8 cellular contexts compared by ENCODE assay signal in genomic region chr4:26021417-26022345, GRCh38.
DNase-seq lines count a peak whose midpoint lies in the region; TF ChIP-seq lines count a peak whose summit lies in the region.
"Had no signal": no experiment of that assay in that cellular context is flagged by ENCODE, and none has a peak within 500 bp of the region (broad histone marks: within the 10 kb centered on the region; RNA-seq: fewer than 3 reads in every experiment).

No MANE protein-coding gene starts in this region.

- H3K4me1 ChIP-seq in fibroblast of lung (ENCODE audit: control insufficient read depth, extremely low read depth, insufficient read depth, low read length) (peaks cover 19% of the 10 kb centered on the region), skeletal muscle satellite cell (ENCODE audit: control insufficient read depth, insufficient read depth, low read length) (peaks cover 42% of the 10 kb centered on the region)

- peak; percentile 20 for DNase-seq in EL
- DNase-seq in NCI-H510A treated with DMSO at 0.1 percent for 48 hours (lab: John Stamatoyannopoulos, UW) = peak; percentile 63
- peak; percentile 32 to 56 for DNase-seq in fibroblast of lung (ENCODE audit: low read depth in 2 of 2)
- no peak for DNase-seq in NAMALWA (ENCODE audit: low spot score)
- no peak for DNase-seq in DMS 273 treated with DMSO at 0.1 percent for 48 hours (lab: John Stamatoyannopoulos, UW)
- no peak for DNase-seq in nucleus accumbens (lab: John Stamatoyannopoulos, UW)

- no peak for TF ChIP-seq CTCF in fibroblast of lung (conservative IDR thresholded peaks at IDR 0.05 in 1 of 2, IDR thresholded peaks at IDR 0.05 in 1 of 2; ENCODE audit: low read depth in 1 of 2, low read length in 2 of 2)

- H3K4me3 ChIP-seq in fibroblast of lung (replicated peaks in 1 of 4; ENCODE audit: control extremely low read depth in 1 of 4, insufficient read depth in 1 of 4, low read depth in 3 of 4, low read length in 4 of 4) = peak overlapping the region in 1 of 4 experiments; percentile 27
- H3K4me3 ChIP-seq in skeletal muscle satellite cell (ENCODE audit: low read length) = peak overlapping the region; percentile 25
- H3K4me3 ChIP-seq: skin epidermis had no signal

- no peaks in the 10 kb centered on the region for H3K27me3 ChIP-seq in fibroblast of lung (ENCODE audit: control insufficient read depth, insufficient read depth, low read length)
- peaks cover 3% of the 10 kb centered on the region for H3K27me3 ChIP-seq in skeletal muscle satellite cell (ENCODE audit: control insufficient read depth, insufficient read depth, low read length)

- no peak overlapping the region for H2AFZ ChIP-seq in fibroblast of lung (ENCODE audit: low read length)

- no peaks in the 10 kb centered on the region for H3K36me3 ChIP-seq in fibroblast of lung (ENCODE audit: control insufficient read depth, insufficient read depth, low read length)
- no peaks in the 10 kb centered on the region for H3K36me3 ChIP-seq in skeletal muscle satellite cell (ENCODE audit: insufficient read depth, low read length)

- no peaks in the 10 kb centered on the region for H4K20me1 ChIP-seq in fibroblast of lung (ENCODE audit: control insufficient read depth, extremely low read depth, insufficient read depth, low read length)

- peak overlapping the region; percentile 66 for H3K27ac ChIP-seq in fibroblast of lung (ENCODE audit: insufficient read depth, low read length)

- H3K4me2 ChIP-seq in fibroblast of lung (ENCODE audit: extremely low read depth, insufficient read depth, low read length) = peak overlapping the region; percentile 64
- H3K4me2 ChIP-seq in skeletal muscle satellite cell (ENCODE audit: low read length) = peak overlapping the region; percentile 75

- H3K9me3 ChIP-seq in fibroblast of lung (ENCODE audit: control insufficient read depth, insufficient read depth, low read depth, low read length) (no peaks in the 10 kb centered on the region), skeletal muscle satellite cell (replicated peaks; ENCODE audit: low read length) (no peaks in the 10 kb centered on the region)

- no peaks in the 10 kb centered on the region for H3K79me2 ChIP-seq in fibroblast of lung (ENCODE audit: control insufficient read depth, insufficient read depth, low read length)

- H3K9ac ChIP-seq in fibroblast of lung (ENCODE audit: insufficient read depth, low read length) (no peak overlapping the region), skeletal muscle satellite cell (ENCODE audit: low read depth, low read length) (peak overlapping the region; percentile 63)

Comparison
In these comparisons a context has a peak if more than half of its experiments do, and no peak if none do; other contexts are left out.
1. DNase-seq: peak in EL (single experiment), NCI-H510A treated with DMSO at 0.1 percent for 48 hours (single experiment) and fibroblast of lung (2 of 2); none in NAMALWA (single experiment), DMS 273 treated with DMSO at 0.1 percent for 48 hours (single experiment) and nucleus accumbens (0 of 56).